In genomic region chr6:28656715-28657114, GRCh38 we compare ENCODE assay signal across 12 cellular contexts.
DNase-seq lines count a peak whose midpoint lies in the region; ATAC-seq and TF ChIP-seq lines count a peak whose summit lies in the region.
"Had no signal": no experiment of that assay in that cellular context is flagged by ENCODE, and none has a peak within 500 bp of the region (broad histone marks: within the 10 kb centered on the region; RNA-seq: fewer than 3 reads in every experiment).

No MANE protein-coding gene starts in this region.

- no peak overlapping the region for H3K27ac ChIP-seq in CD4-positive, alpha-beta T cell (ENCODE audit: low read depth, low read length)
- H3K27ac ChIP-seq in HL-60 (replicated peaks) = no peak overlapping the region
- H3K27ac ChIP-seq in lower lobe of right lung = no peak overlapping the region
- H3K27ac ChIP-seq in upper lobe of right lung = no peak overlapping the region
- H3K27ac ChIP-seq in upper lobe of left lung = no peak overlapping the region
- no peak overlapping the region for H3K27ac ChIP-seq in Peyer's patch

- peaks cover 73% of the 10 kb centered on the region for H3K27me3 ChIP-seq in CD4-positive, alpha-beta T cell (ENCODE audit: control insufficient read depth, insufficient read depth, low read length)
- H3K27me3 ChIP-seq in HL-60 (ENCODE audit: insufficient read depth, poor library complexity, severe bottlenecking) = no peaks in the 10 kb centered on the region
- peaks cover 52% of the 10 kb centered on the region for H3K27me3 ChIP-seq in lower lobe of right lung (ENCODE audit: low read depth)
- H3K27me3 ChIP-seq in upper lobe of right lung = peaks cover 76% of the 10 kb centered on the region
- H3K27me3 ChIP-seq in upper lobe of left lung = peaks cover 0 to 4% (median 0%) of the 10 kb centered on the region in 4 donors
- H3K27me3 ChIP-seq in Peyer's patch = no peaks in the 10 kb centered on the region

- H3K36me3 Mint-ChIP-seq in CD4-positive, alpha-beta T cell (ENCODE audit: low read depth) = peaks cover 15% of the 10 kb centered on the region
- H3K36me3 Mint-ChIP-seq in T-helper 17 cell (ENCODE audit: low read depth) = no peaks in the 10 kb centered on the region

- TF ChIP-seq POLR2A in upper lobe of left lung (IDR thresholded peaks at IDR 0.05) = no peak
- no peak for TF ChIP-seq POLR2A in Peyer's patch (IDR thresholded peaks at IDR 0.05)

- H3K4me3 ChIP-seq in HL-60 (replicated peaks; ENCODE audit: insufficient read depth, low read length) (peak overlapping the region; percentile 72), lower lobe of right lung (peak overlapping the region; percentile 38), upper lobe of right lung (no peak overlapping the region), upper lobe of left lung (no peak overlapping the region), Peyer's patch (no peak overlapping the region)

- in situ Hi-C loops in GM13977 (cut with MboI; ENCODE audit: low pct_unique_long_range_greater_than_20kb, low sequenced_read_pairs, unreplicated experiment) = no loop called here

- ATAC-seq in CD4-positive, alpha-beta T cell (ENCODE audit: poor library complexity) = no peak
- ATAC-seq in T-helper 17 cell (no peak), lower lobe of right lung (no peak), upper lobe of right lung (no peak), upper lobe of left lung (ENCODE audit: low FRiP score in 2 of 2) (no peak)

- intact Hi-C loops in CD4-positive, alpha-beta T cell (cut with DNase I, micrococcal nuclease) = loop anchor here in 1 of 2 experiments (5.0 kb wide), 1 partner anchor 114 kb away; no protein-coding TSS in a partner anchor
- intact Hi-C loops in lower lobe of right lung (cut with DNase I) = no loop called here
- intact Hi-C loops in upper lobe of right lung (cut with DNase I) = no loop called here

- TF ChIP-seq CTCF in CD4-positive, alpha-beta T cell (IDR thresholded peaks at IDR 0.05) = no peak
- TF ChIP-seq CTCF in HL-60 (IDR thresholded peaks at IDR 0.05; ENCODE audit: insufficient read depth, low read length) = no peak
- TF ChIP-seq CTCF in lower lobe of right lung (IDR thresholded peaks at IDR 0.05) = no peak
- no peak for TF ChIP-seq CTCF in upper lobe of right lung (IDR thresholded peaks at IDR 0.05)
- TF ChIP-seq CTCF in upper lobe of left lung (IDR thresholded peaks at IDR 0.05) = no peak
- no peak for TF ChIP-seq CTCF in GM13977 (IDR thresholded peaks at IDR 0.05; ENCODE audit: extremely low read depth, insufficient read depth, missing control alignments)
- no peak for TF ChIP-seq CTCF in Peyer's patch (IDR thresholded peaks at IDR 0.05)

- H3K4me3 Mint-ChIP-seq in CD4-positive, alpha-beta T cell = peak overlapping the region; percentile 93
- peak overlapping the region; percentile 28 for H3K4me3 Mint-ChIP-seq in T-helper 17 cell

- no peak for DNase-seq in CD4-positive, alpha-beta T cell
- DNase-seq in HL-60 (ENCODE audit: low read depth in 1 of 2, low spot score in 1 of 2) (no peak), T-helper 17 cell (no peak), lower lobe of right lung (no peak), upper lobe of right lung (no peak), upper lobe of left lung (no peak), GM13977 (ENCODE audit: low spot score) (no peak), Peyer's patch (no peak)
- DNase-seq: activated CD4-positive, alpha-beta T cell treated with anti-CD3 and anti-CD28 coated beads for 4 hours; activated naive CD4-positive, alpha-beta T cell; NCI-H1092 treated with DMSO at 0.1 percent for 48 hours; NCI-H446 had no signal

- 33 to 34% methylated on average over 3 of the region's 3 CpGs for WGBS in upper lobe of left lung, 2 donors

- POLR2A ChIA-PET in CD4-positive, alpha-beta T cell (lab: Charles Lee) = no interaction called here

- peaks cover 80% of the 10 kb centered on the region for H3K27me3 Mint-ChIP-seq in CD4-positive, alpha-beta T cell
- H3K27me3 Mint-ChIP-seq in T-helper 17 cell = peaks cover 69% of the 10 kb centered on the region

- peaks cover 15% of the 10 kb centered on the region for H3K4me1 ChIP-seq in lower lobe of right lung
- H3K4me1 ChIP-seq in upper lobe of right lung = peaks cover 7% of the 10 kb centered on the region
- peaks cover 0 to 18% (median 3%) of the 10 kb centered on the region in 4 donors for H3K4me1 ChIP-seq in upper lobe of left lung
- no peaks in the 10 kb centered on the region for H3K4me1 ChIP-seq in Peyer's patch

- no peaks in the 10 kb centered on the region for H3K9me3 ChIP-seq in CD4-positive, alpha-beta T cell (ENCODE audit: control insufficient read depth, low read length)
- H3K9me3 ChIP-seq in T-helper 17 cell (ENCODE audit: control insufficient read depth, low read length, poor library complexity, severe bottlenecking) (no peaks in the 10 kb centered on the region), lower lobe of right lung (no peaks in the 10 kb centered on the region), upper lobe of right lung (no peaks in the 10 kb centered on the region), upper lobe of left lung (no peaks in the 10 kb centered on the region), Peyer's patch (no peaks in the 10 kb centered on the region)

- peaks cover 28% of the 10 kb centered on the region for H3K4me1 Mint-ChIP-seq in CD4-positive, alpha-beta T cell (ENCODE audit: low read depth)
- H3K4me1 Mint-ChIP-seq in T-helper 17 cell = peaks cover 9% of the 10 kb centered on the region

- peaks cover 3% of the 10 kb centered on the region for H3K9me3 Mint-ChIP-seq in CD4-positive, alpha-beta T cell

- peak overlapping the region; percentile 86 for H3K27ac Mint-ChIP-seq in CD4-positive, alpha-beta T cell
- no peak overlapping the region for H3K27ac Mint-ChIP-seq in T-helper 17 cell

- H3K36me3 ChIP-seq in lower lobe of right lung = no peaks in the 10 kb centered on the region
- no peaks in the 10 kb centered on the region for H3K36me3 ChIP-seq in upper lobe of right lung
- H3K36me3 ChIP-seq in upper lobe of left lung = no peaks in the 10 kb centered on the region
- H3K36me3 ChIP-seq in Peyer's patch = no peaks in the 10 kb centered on the region

- CTCF ChIA-PET in CD4-positive, alpha-beta T cell (lab: Charles Lee) = no interaction called here

- no peak for TF ChIP-seq EP300 in upper lobe of left lung (IDR thresholded peaks at IDR 0.05)

Comparison
In these comparisons a context has a peak if more than half of its experiments do, and no peak if none do; other contexts are left out.
1. H3K4me3 ChIP-seq: peak in HL-60 (single experiment) and lower lobe of right lung (single experiment); none in upper lobe of right lung (single experiment), upper lobe of left lung (0 of 4) and Peyer's patch (0 of 4).